ENCODE assay signal across 21 cellular contexts in the genomic region with DNA sequence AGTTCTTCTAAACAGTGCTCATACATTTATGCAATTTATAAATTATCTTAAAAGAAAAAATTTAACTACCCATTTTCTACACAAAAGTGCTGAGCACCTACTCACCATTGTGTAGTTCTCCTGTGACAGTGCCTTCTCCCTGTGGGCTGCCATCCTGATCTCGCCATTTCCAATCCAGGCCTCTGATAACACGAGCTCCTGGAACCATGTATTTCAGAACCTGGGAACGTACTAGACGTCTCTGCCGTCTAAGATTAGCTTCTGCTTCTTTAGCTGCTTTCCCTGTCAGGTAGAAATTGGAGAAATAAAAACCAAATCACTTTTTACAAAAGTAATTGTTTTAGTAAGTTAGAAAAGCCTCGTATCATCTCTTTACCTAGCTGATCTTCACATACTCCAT.
"Had no signal": no experiment of that assay in that cellular context is flagged by ENCODE, and none has a peak within 500 bp of the region (broad histone marks: within the 10 kb centered on the region; RNA-seq: fewer than 3 reads in every experiment).

No MANE protein-coding gene starts in this region.

- H3K27ac Mint-ChIP-seq: effector memory CD8-positive, alpha-beta T cell; memory B cell; natural killer cell treated with Interleukin-12 subunit alpha and Interleukin-12 subunit beta and Interleukin-15 and Interleukin-18, amount 100 ng/mL, for 72 hours; neural progenitor cell; stimulated activated memory B cell treated with anti-CD40 and anti-IgM and Interleukin-4, amounts not matched to agents 10 μg/mL and 1 μg/mL and 100 μg/mL, for 72 hours; stimulated activated naive CD8-positive, alpha-beta T cell treated with anti-CD3 and anti-CD28 coated beads, Interleukin-15, amount 100 ng/mL, for 72 hours had no signal

- H3K9me3 ChIP-seq: mucosa of descending colon, psoas muscle, spleen, suprapubic skin, transverse colon, upper lobe of right lung, uterus had no signal

- H2AFZ ChIP-seq: neural progenitor cell had no signal

- DNase-seq: effector memory CD8-positive, alpha-beta T cell; kidney; mucosa of descending colon; naive B cell; psoas muscle; right cardiac atrium; spleen; stimulated activated CD4-positive, alpha-beta T cell treated with anti-CD3 and anti-CD28 coated beads, Interleukin-4, amount 100 ng/mL, for 4 hours; stimulated activated naive CD8-positive, alpha-beta T cell treated with anti-CD3 and anti-CD28 coated beads, Interleukin-15, amount 100 ng/mL, for 72 hours; transverse colon; upper lobe of right lung; uterus had no signal

- H3K4me1 Mint-ChIP-seq: neural progenitor cell had no signal

- H3K27me3 Mint-ChIP-seq: effector memory CD8-positive, alpha-beta T cell; memory B cell; naive B cell; natural killer cell treated with Interleukin-12 subunit alpha and Interleukin-12 subunit beta and Interleukin-15 and Interleukin-18, amount 100 ng/mL, for 72 hours; stimulated activated memory B cell treated with anti-CD40 and anti-IgM and Interleukin-4, amounts not matched to agents 10 μg/mL and 1 μg/mL and 100 μg/mL, for 72 hours; stimulated activated naive CD8-positive, alpha-beta T cell treated with anti-CD3 and anti-CD28 coated beads, Interleukin-15, amount 100 ng/mL, for 72 hours had no signal

- H3K27me3 ChIP-seq: neural progenitor cell, spleen, suprapubic skin, transverse colon, upper lobe of right lung, uterus had no signal

- H3K9me3 Mint-ChIP-seq: effector memory CD8-positive, alpha-beta T cell; memory B cell; naive B cell; natural killer cell treated with Interleukin-12 subunit alpha and Interleukin-12 subunit beta and Interleukin-15 and Interleukin-18, amount 100 ng/mL, for 72 hours; neural progenitor cell; stimulated activated memory B cell treated with anti-CD40 and anti-IgM and Interleukin-4, amounts not matched to agents 10 μg/mL and 1 μg/mL and 100 μg/mL, for 72 hours; stimulated activated naive CD8-positive, alpha-beta T cell treated with anti-CD3 and anti-CD28 coated beads, Interleukin-15, amount 100 ng/mL, for 72 hours had no signal

- ATAC-seq: effector memory CD8-positive, alpha-beta T cell; left lobe of liver; mucosa of descending colon; natural killer cell treated with Interleukin-12 subunit alpha and Interleukin-12 subunit beta and Interleukin-15 and Interleukin-18, amount 100 ng/mL, for 72 hours; psoas muscle; right cardiac atrium; stimulated activated memory B cell treated with anti-CD40 and anti-IgM and Interleukin-4, amounts not matched to agents 10 μg/mL and 1 μg/mL and 100 μg/mL, for 72 hours; stimulated activated naive CD8-positive, alpha-beta T cell treated with anti-CD3 and anti-CD28 coated beads, Interleukin-15, amount 100 ng/mL, for 72 hours; upper lobe of right lung had no signal

- H3K9ac ChIP-seq: neural progenitor cell had no signal

- H3K36me3 ChIP-seq: uterus had no signal

- H3K27ac ChIP-seq: coronary artery, neural progenitor cell, psoas muscle, skin epidermis, spleen, suprapubic skin, transverse colon, upper lobe of right lung, uterus had no signal

- H3K4me3 Mint-ChIP-seq: effector memory CD8-positive, alpha-beta T cell; memory B cell; naive B cell; natural killer cell treated with Interleukin-12 subunit alpha and Interleukin-12 subunit beta and Interleukin-15 and Interleukin-18, amount 100 ng/mL, for 72 hours; neural progenitor cell; stimulated activated memory B cell treated with anti-CD40 and anti-IgM and Interleukin-4, amounts not matched to agents 10 μg/mL and 1 μg/mL and 100 μg/mL, for 72 hours; stimulated activated naive CD8-positive, alpha-beta T cell treated with anti-CD3 and anti-CD28 coated beads, Interleukin-15, amount 100 ng/mL, for 72 hours had no signal

- H3K4me3 ChIP-seq: coronary artery, lung, mucosa of descending colon, neural progenitor cell, psoas muscle, skin epidermis, spleen, suprapubic skin, transverse colon, upper lobe of right lung, uterus had no signal

- H3K4me1 ChIP-seq: neural progenitor cell, psoas muscle, suprapubic skin, uterus had no signal

- H3K4me2 ChIP-seq: neural progenitor cell had no signal
